8 cellular contexts compared by ENCODE assay signal in genomic region chr2:231604101-231604684, GRCh38. TPM values are rescaled to one million over a fixed set of nuclear protein-coding genes. Genes with fewer than 3 reads are reported as not detected.
DNase-seq lines count a peak whose midpoint lies in the region; ATAC-seq and TF ChIP-seq lines count a peak whose summit lies in the region.

No MANE protein-coding gene starts in this region.

- DNase-seq in AG04449 (ENCODE audit: low read depth, low spot score) (no peak), Panc1 (ENCODE audit: low read depth, low spot score) (no peak), colonic mucosa (peak; percentile 60), lower lobe of right lung (peak; percentile 75), suprapubic skin (ENCODE audit: low spot score in 2 of 2) (peak; percentile 86 to 90)

- no peaks in the 10 kb centered on the region for H3K36me3 ChIP-seq in Panc1 (ENCODE audit: control insufficient read depth, insufficient read depth, low read length)
- no peaks in the 10 kb centered on the region for H3K36me3 ChIP-seq in colonic mucosa
- H3K36me3 ChIP-seq in lower lobe of right lung = no peaks in the 10 kb centered on the region
- no peaks in the 10 kb centered on the region for H3K36me3 ChIP-seq in suprapubic skin

- no peaks in the 10 kb centered on the region for H3K27me3 ChIP-seq in Panc1 (ENCODE audit: control insufficient read depth, insufficient read depth, low read length)
- H3K27me3 ChIP-seq in colonic mucosa = no peaks in the 10 kb centered on the region
- no peaks in the 10 kb centered on the region for H3K27me3 ChIP-seq in lower lobe of right lung (ENCODE audit: low read depth)
- H3K27me3 ChIP-seq in suprapubic skin = no peaks in the 10 kb centered on the region

- H3K9me3 ChIP-seq in Panc1 (ENCODE audit: control insufficient read depth, insufficient read depth, low read depth, low read length) = no peaks in the 10 kb centered on the region
- H3K9me3 ChIP-seq in colonic mucosa = no peaks in the 10 kb centered on the region
- no peaks in the 10 kb centered on the region for H3K9me3 ChIP-seq in lower lobe of right lung
- H3K9me3 ChIP-seq in suprapubic skin = no peaks in the 10 kb centered on the region

- peak overlapping the region; percentile 85 to 94 for H3K9ac ChIP-seq in colonic mucosa (ENCODE audit: low read depth in 2 of 2, low read length in 2 of 2)

- POLR2A ChIA-PET in AG04449 (lab: Yijun Ruan, JAX) = interaction anchor here (0.6 to 1.0 kb wide), 3 partner anchors 9 to 104 kb away, joined by 3 read pairs; partner anchors contain the start of gene PTMA
- POLR2A ChIA-PET in Panc1 (lab: Charles Lee) = interaction anchor here (0.6 to 0.9 kb wide), 2 partner anchors 10 to 68 kb away, joined by 3 read pairs; no protein-coding TSS in a partner anchor

- intact Hi-C loops in Panc1 (cut with micrococcal nuclease; ENCODE audit: unreplicated experiment) (no loop called here), colonic mucosa (cut with DNase I) (loop anchor here (5.0 to 10.0 kb wide), 2 partner anchors 87 to 181 kb away; partner anchors contain the start of genes COPS7B and PDE6D), lower lobe of right lung (cut with DNase I) (no loop called here)

- no peak for TF ChIP-seq EP300 in suprapubic skin (IDR thresholded peaks at IDR 0.05)

- peak overlapping the region; percentile 76 for H3K27ac ChIP-seq in Panc1 (ENCODE audit: low read length)
- H3K27ac ChIP-seq in colonic mucosa = peak overlapping the region; percentile 95
- peak overlapping the region; percentile 100 for H3K27ac ChIP-seq in lower lobe of right lung
- H3K27ac ChIP-seq in suprapubic skin = peak overlapping the region; percentile 99

- in situ Hi-C loops in Panc1 (cut with HindIII; ENCODE audit: low pct_unique_long_range_greater_than_20kb, low sequenced_read_pairs) = no loop called here

- no TSS peak for BruUV-seq in Panc1 (replicated peaks; lab: Mats Ljungman, UMichigan)

- WGBS in suprapubic skin = 13% methylated on average over 34 of the region's 40 CpGs

- CTCF ChIA-PET in AG04449 (lab: Yijun Ruan, JAX) (interaction anchor here (1.1 to 15.4 kb wide), 6 partner anchors 9 to 110 kb away, joined by 3 to 414 read pairs (median 8); no protein-coding TSS in a partner anchor), Panc1 (lab: Charles Lee) (no interaction called here)

- TF ChIP-seq CTCF in AG04449 (IDR thresholded peaks at IDR 0.05; ENCODE audit: insufficient read depth, low read length, missing control alignments) (no peak), Panc1 (IDR thresholded peaks at IDR 0.05) (no peak), colonic mucosa (IDR thresholded peaks at IDR 0.05) (no peak), lower lobe of right lung (IDR thresholded peaks at IDR 0.05) (no peak), suprapubic skin (IDR thresholded peaks at IDR 0.05) (no peak)

- H3K4me3 ChIP-seq in AG04449 (ENCODE audit: low read depth, low read length) (peak overlapping the region; percentile 56), Panc1 (ENCODE audit: low read depth in 2 of 2, low read length in 2 of 2) (peak overlapping the region; percentile 52 to 55), colonic mucosa (peak overlapping the region; percentile 34), lower lobe of right lung (peak overlapping the region; percentile 62), suprapubic skin (peak overlapping the region; percentile 54)

- TF ChIP-seq POLR2A in suprapubic skin (IDR thresholded peaks at IDR 0.05) = peak; percentile 48 to 87

- H3K4me1 ChIP-seq in Panc1 (ENCODE audit: control insufficient read depth, insufficient read depth, low read length) = peaks cover 13% of the 10 kb centered on the region
- H3K4me1 ChIP-seq in colonic mucosa = peaks cover 11% of the 10 kb centered on the region
- peaks cover 33% of the 10 kb centered on the region for H3K4me1 ChIP-seq in lower lobe of right lung
- peaks cover 61% of the 10 kb centered on the region for H3K4me1 ChIP-seq in suprapubic skin

- ATAC-seq in GM18858 (IDR thresholded peaks at IDR 0.05; ENCODE audit: unreplicated experiment) (peak; percentile 34), HG03045 (IDR thresholded peaks at IDR 0.05; ENCODE audit: unreplicated experiment) (peak; percentile 32), Panc1 (peak; percentile 66), lower lobe of right lung (peak; percentile 13 to 39), HG02885 (IDR thresholded peaks at IDR 0.05; ENCODE audit: poor library complexity, unreplicated experiment) (no peak)

RNA-seq across cellular contexts. Expression of gene TEX44, which starts 11.5 kb away (rescaled TPM):
- not detected for total RNA-seq in Panc1 (2021; ENCODE audit: unreplicated experiment)
- not detected for polyA plus RNA-seq in Panc1 (2012; ENCODE audit: insufficient read length)
- total RNA-seq in colonic mucosa = not detected
- total RNA-seq in lower lobe of right lung = not detected
- not detected for total RNA-seq in suprapubic skin

Comparison
In these comparisons a context has a peak if more than half of its experiments do, and no peak if none do; other contexts are left out.
1. DNase-seq: peak in colonic mucosa (single experiment), lower lobe of right lung (single experiment) and suprapubic skin (2 of 2); none in AG04449 (single experiment) and Panc1 (single experiment).
2. Peak in every context shown above with its lines, with median percentiles within 50 percentile points of each other: H3K4me3 ChIP-seq and H3K27ac ChIP-seq.